In the genomic region with DNA sequence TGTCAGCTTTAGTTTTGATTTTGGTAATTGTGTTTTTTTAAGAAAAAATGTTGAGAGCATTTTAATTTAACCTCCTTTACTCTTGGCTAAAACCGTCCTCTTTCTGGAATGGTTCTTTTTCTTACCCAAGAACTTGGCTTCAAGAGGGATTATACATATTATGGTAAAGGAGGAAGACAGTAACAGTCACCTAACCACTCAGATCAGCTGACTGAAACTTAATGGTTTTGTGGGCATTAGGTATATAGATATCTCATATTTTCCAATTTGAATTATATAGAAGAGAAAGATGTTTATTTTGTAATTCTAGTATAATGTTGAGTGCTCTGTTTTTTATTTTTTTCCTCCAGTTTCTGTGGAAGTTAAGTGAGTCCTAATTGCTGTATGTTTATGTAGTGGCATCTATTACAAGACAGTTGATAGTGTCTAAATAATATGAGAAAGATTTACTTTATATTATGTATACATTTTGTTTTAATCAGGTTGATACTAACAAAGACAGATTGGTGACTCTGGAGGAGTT, we compare ENCODE assay signal across 27 cellular contexts. TPM values are rescaled to one million over a fixed set of nuclear protein-coding genes. Genes with fewer than 3 reads are reported as not detected.
DNase-seq lines count a peak whose midpoint lies in the region; ATAC-seq and TF ChIP-seq lines count a peak whose summit lies in the region.
"Had no signal": no experiment of that assay in that cellular context is flagged by ENCODE, and none has a peak within 500 bp of the region (broad histone marks: within the 10 kb centered on the region; RNA-seq: fewer than 3 reads in every experiment).

No MANE protein-coding gene starts in this region.

- no peak overlapping the region for H3K27ac Mint-ChIP-seq in activated naive CD4-positive, alpha-beta T cell treated with anti-CD3 and anti-CD28 coated beads, Interleukin-2, amount 50 U/mL, for 72 hours
- H3K27ac Mint-ChIP-seq in activated CD8-positive, alpha-beta T cell treated with anti-CD3 and anti-CD28 coated beads, Interleukin-2, amount 10 ng/mL, durations not matched to agents 7 days and 5 days, result no peak overlapping the region
- H3K27ac Mint-ChIP-seq: activated CD4-positive, alpha-beta memory T cell treated with anti-CD3 and anti-CD28 coated beads for 36 hours; activated naive CD8-positive, alpha-beta T cell; CD4-positive, CD25-positive, alpha-beta regulatory T cell; effector memory CD8-positive, alpha-beta T cell; mesothelial cell of epicardium; type B pancreatic cell had no signal

- POLR2A ChIA-PET in activated CD8-positive, alpha-beta T cell treated with anti-CD3 and anti-CD28 coated beads, Interleukin-2, amount 10 ng/mL, durations not matched to agents 7 days and 5 days (lab: Charles Lee), result no interaction called here

- no peak overlapping the region for H3K4me2 ChIP-seq in hepatocyte

- H4K20me1 ChIP-seq in hepatocyte (ENCODE audit: insufficient read depth, poor library complexity, severe bottlenecking), result no peaks in the 10 kb centered on the region

- H3K4me1 Mint-ChIP-seq in activated CD8-positive, alpha-beta T cell treated with anti-CD3 and anti-CD28 coated beads, Interleukin-2, amount 10 ng/mL, durations not matched to agents 7 days and 5 days (ENCODE audit: low read depth), result no peaks in the 10 kb centered on the region
- H3K4me1 Mint-ChIP-seq: mesothelial cell of epicardium had no signal

- no peaks in the 10 kb centered on the region for H3K36me3 ChIP-seq in hepatocyte (replicated peaks; ENCODE audit: insufficient read depth, low read depth)
- H3K36me3 ChIP-seq in vagina, result peaks cover 0 to 25% of the 10 kb centered on the region in 2 donors

- no peak for TF ChIP-seq POLR2A in vagina (IDR thresholded peaks at IDR 0.05)

- CTCF ChIA-PET in activated CD8-positive, alpha-beta T cell treated with anti-CD3 and anti-CD28 coated beads, Interleukin-2, amount 10 ng/mL, durations not matched to agents 7 days and 5 days (lab: Charles Lee), result interaction anchor here (1.0 to 2.8 kb wide), 2 partner anchors 40 to 85 kb away, joined by 3 to 10 read pairs; no protein-coding TSS in a partner anchor

- H3K9me2 ChIP-seq in hepatocyte (replicated peaks; ENCODE audit: insufficient read depth), result no peaks in the 10 kb centered on the region

- 61% methylated on average over 1 of the region's 1 CpG for WGBS in hepatocyte (ENCODE audit: low lambda C conversion rate, missing lambda C conversion rate)

- TF ChIP-seq CTCF in hepatocyte (IDR thresholded peaks at IDR 0.05; ENCODE audit: poor library complexity) (no peak), vagina (IDR thresholded peaks at IDR 0.05) (no peak)

- H3K27me3 Mint-ChIP-seq in activated CD8-positive, alpha-beta T cell treated with anti-CD3 and anti-CD28 coated beads, Interleukin-2, amount 10 ng/mL, durations not matched to agents 7 days and 5 days (ENCODE audit: low read depth), result no peaks in the 10 kb centered on the region
- H3K27me3 Mint-ChIP-seq: activated CD4-positive, alpha-beta memory T cell treated with anti-CD3 and anti-CD28 coated beads for 36 hours; activated naive CD8-positive, alpha-beta T cell; CD4-positive, CD25-positive, alpha-beta regulatory T cell; effector memory CD8-positive, alpha-beta T cell; type B pancreatic cell had no signal

- H3K4me3 ChIP-seq in hepatocyte (no peak overlapping the region), vagina (no peak overlapping the region)
- H3K4me3 ChIP-seq: heart left ventricle, K562, psoas muscle, sigmoid colon, SK-N-MC had no signal

- ATAC-seq in activated naive CD4-positive, alpha-beta T cell treated with anti-CD3 and anti-CD28 coated beads, Interleukin-2, amount 50 U/mL, for 72 hours, result peak; percentile 67 to 75
- peak; percentile 33 for ATAC-seq in activated CD8-positive, alpha-beta T cell treated with anti-CD3 and anti-CD28 coated beads, Interleukin-2, amount 10 ng/mL, durations not matched to agents 7 days and 5 days
- ATAC-seq: activated CD4-positive, CD25-positive, alpha-beta regulatory T cell treated with anti-CD3 and anti-CD28 coated beads, Interleukin-2, amount 50 U/mL, for 24 hours; effector memory CD8-positive, alpha-beta T cell; K562; psoas muscle had no signal

- H3K79me2 ChIP-seq in hepatocyte, result no peaks in the 10 kb centered on the region

- no peaks in the 10 kb centered on the region for H3K27me3 ChIP-seq in hepatocyte
- no peaks in the 10 kb centered on the region for H3K27me3 ChIP-seq in vagina
- H3K27me3 ChIP-seq: heart left ventricle, sigmoid colon had no signal

- H3K9me3 Mint-ChIP-seq in activated naive CD4-positive, alpha-beta T cell treated with anti-CD3 and anti-CD28 coated beads, Interleukin-2, amount 50 U/mL, for 72 hours, result no peaks in the 10 kb centered on the region
- no peaks in the 10 kb centered on the region for H3K9me3 Mint-ChIP-seq in activated CD8-positive, alpha-beta T cell treated with anti-CD3 and anti-CD28 coated beads, Interleukin-2, amount 10 ng/mL, durations not matched to agents 7 days and 5 days (ENCODE audit: insufficient read depth)
- H3K9me3 Mint-ChIP-seq: activated CD4-positive, alpha-beta memory T cell treated with anti-CD3 and anti-CD28 coated beads for 36 hours; effector memory CD8-positive, alpha-beta T cell; type B pancreatic cell had no signal

- H3K36me3 Mint-ChIP-seq in activated naive CD4-positive, alpha-beta T cell treated with anti-CD3 and anti-CD28 coated beads, Interleukin-2, amount 50 U/mL, for 72 hours, result peaks cover 4 to 6% of the 10 kb centered on the region in 2 donors
- H3K36me3 Mint-ChIP-seq in activated CD8-positive, alpha-beta T cell treated with anti-CD3 and anti-CD28 coated beads, Interleukin-2, amount 10 ng/mL, durations not matched to agents 7 days and 5 days (ENCODE audit: low read depth), result peaks cover 40% of the 10 kb centered on the region
- H3K36me3 Mint-ChIP-seq: type B pancreatic cell had no signal

- H3K27ac ChIP-seq in hepatocyte (peak overlapping the region; percentile 62), vagina (peak overlapping the region; percentile 27)
- H3K27ac ChIP-seq: heart left ventricle, psoas muscle, sigmoid colon, SK-N-MC had no signal

- no peak overlapping the region for H2AFZ ChIP-seq in hepatocyte

- H3K4me1 ChIP-seq in hepatocyte (ENCODE audit: insufficient read depth) (no peaks in the 10 kb centered on the region), vagina (peaks cover 14% of the 10 kb centered on the region)
- H3K4me1 ChIP-seq: heart left ventricle, psoas muscle, sigmoid colon had no signal

- DNase-seq in activated naive CD4-positive, alpha-beta T cell treated with anti-CD3 and anti-CD28 coated beads, Interleukin-2, amount 50 U/mL, for 72 hours (ENCODE audit: low spot score in 2 of 2), result no peak
- DNase-seq in activated naive CD4-positive, alpha-beta T cell (lab: John Stamatoyannopoulos, UW), result no peak
- DNase-seq in activated CD8-positive, alpha-beta T cell treated with anti-CD3 and anti-CD28 coated beads, Interleukin-2, amount 10 ng/mL, durations not matched to agents 7 days and 5 days, result no peak
- DNase-seq in hepatocyte (ENCODE audit: low spot score) (no peak), vagina (ENCODE audit: extremely low spot score in 2 of 2) (no peak), DMS114 treated with DMSO at 0.1 percent for 48 hours (lab: John Stamatoyannopoulos, UW; ENCODE audit: unreplicated experiment) (no peak), AG08396 (ENCODE audit: low spot score) (no peak)
- DNase-seq in activated CD4-positive, CD25-positive, alpha-beta regulatory T cell treated with anti-CD3 and anti-CD28 coated beads, Interleukin-2, amount 50 U/mL, for 72 hours, result no peak
- DNase-seq: activated CD4-positive, alpha-beta memory T cell treated with anti-CD3 and anti-CD28 coated beads for 36 hours; AML-193; CD4-positive, CD25-positive, alpha-beta regulatory T cell; cortex of kidney; effector memory CD8-positive, alpha-beta T cell; heart left ventricle; kidney; NCI-H1105; NCI-H510A treated with DMSO at 0.1 percent for 48 hours; OCI-M1; psoas muscle; sigmoid colon; stimulated activated CD4-positive, alpha-beta T cell treated with anti-CD3 and anti-CD28 coated beads, Interleukin-4, amount 100 ng/mL, for 1 hour had no signal

- H3K9me3 ChIP-seq in hepatocyte (ENCODE audit: low read depth) (no peaks in the 10 kb centered on the region), vagina (no peaks in the 10 kb centered on the region)
- H3K9me3 ChIP-seq: heart left ventricle, psoas muscle, sigmoid colon had no signal

- H3K4me3 Mint-ChIP-seq in activated CD8-positive, alpha-beta T cell treated with anti-CD3 and anti-CD28 coated beads, Interleukin-2, amount 10 ng/mL, durations not matched to agents 7 days and 5 days, result no peak overlapping the region
- H3K4me3 Mint-ChIP-seq: activated CD4-positive, alpha-beta memory T cell treated with anti-CD3 and anti-CD28 coated beads for 36 hours; activated naive CD8-positive, alpha-beta T cell; CD4-positive, CD25-positive, alpha-beta regulatory T cell; effector memory CD8-positive, alpha-beta T cell; mesothelial cell of epicardium; type B pancreatic cell had no signal

- intact Hi-C loops in vagina (cut with DNase I), result no loop called here

RNA-seq across cellular contexts. Expression of a gene that starts 36.6 kb away (rescaled TPM):
- total RNA-seq in activated naive CD4-positive, alpha-beta T cell treated with anti-CD3 and anti-CD28 coated beads, Interleukin-2, amount 50 U/mL, for 72 hours, result 1 to 10 TPM in 1 of 2 donors, under 1 TPM in 1; 0.54 to 2.7 TPM
- 1 to 10 TPM; 1.5 to 1.9 TPM for total RNA-seq in activated CD8-positive, alpha-beta T cell treated with anti-CD3 and anti-CD28 coated beads, Interleukin-2, amount 10 ng/mL, durations not matched to agents 7 days and 5 days
- 13.8 and 15.2 TPM in 2 replicates for total RNA-seq in hepatocyte
- 3.1 and 3.7 TPM in 2 replicates for polyA plus RNA-seq in hepatocyte
- total RNA-seq in vagina, result 2.2 TPM

RNA-seq across cellular contexts. Expression of a gene that starts 38.4 kb away (rescaled TPM):
- total RNA-seq in activated naive CD4-positive, alpha-beta T cell treated with anti-CD3 and anti-CD28 coated beads, Interleukin-2, amount 50 U/mL, for 72 hours, result 100 to 1,000 TPM in 1 of 2 donors, 10 to 100 TPM in 1; 49.4 to 122 TPM
- total RNA-seq in activated CD8-positive, alpha-beta T cell treated with anti-CD3 and anti-CD28 coated beads, Interleukin-2, amount 10 ng/mL, durations not matched to agents 7 days and 5 days, result 100 to 1,000 TPM; 187 to 210 TPM
- total RNA-seq in hepatocyte (73.2 and 93.4 TPM in 2 replicates), vagina (41.0 TPM)
- 196 and 202 TPM in 2 replicates for polyA plus RNA-seq in hepatocyte
